9 cellular contexts compared by ENCODE assay signal in genomic region chr17:31535581-31535981, GRCh38.
DNase-seq lines count a peak whose midpoint lies in the region; ATAC-seq lines count a peak whose summit lies in the region.
"Had no signal": no experiment of that assay in that cellular context is flagged by ENCODE, and none has a peak within 500 bp of the region (broad histone marks: within the 10 kb centered on the region; RNA-seq: fewer than 3 reads in every experiment).

No MANE protein-coding gene starts in this region.

- peak overlapping the region; percentile 49 for H3K4me3 Mint-ChIP-seq in stimulated activated memory B cell treated with anti-CD40 and anti-IgM and Interleukin-4, amounts not matched to agents 10 μg/mL and 1 μg/mL and 100 μg/mL, for 72 hours

- peak; percentile 82 for ATAC-seq in HG02798 (IDR thresholded peaks at IDR 0.05; ENCODE audit: poor library complexity, unreplicated experiment)
- peak; percentile 86 for ATAC-seq in stimulated activated memory B cell treated with anti-CD40 and anti-IgM and Interleukin-4, amounts not matched to agents 10 μg/mL and 1 μg/mL and 100 μg/mL, for 72 hours

- DNase-seq in activated T-cell treated with anti-CD3 and anti-CD28 coated beads for 48 hours (ENCODE audit: low read depth) (peak; percentile 29), NCI-H526 treated with DMSO at 0.1 percent for 48 hours (lab: John Stamatoyannopoulos, UW) (peak; percentile 90), CD1c-positive myeloid dendritic cell (ENCODE audit: extremely low spot score) (no peak), RKO (ENCODE audit: low spot score) (no peak), middle frontal gyrus (ENCODE audit: extremely low spot score, low spot score) (no peak)
- no peak for DNase-seq in activated T-cell treated with anti-CD3 and anti-CD28 coated beads, Interleukin-2, amount 50 U/mL, for 1 hour
- DNase-seq: cortex of kidney had no signal

- H3K4me1 Mint-ChIP-seq in stimulated activated memory B cell treated with anti-CD40 and anti-IgM and Interleukin-4, amounts not matched to agents 10 μg/mL and 1 μg/mL and 100 μg/mL, for 72 hours: peaks cover 68% of the 10 kb centered on the region

- H3K27me3 Mint-ChIP-seq in stimulated activated memory B cell treated with anti-CD40 and anti-IgM and Interleukin-4, amounts not matched to agents 10 μg/mL and 1 μg/mL and 100 μg/mL, for 72 hours: no peaks in the 10 kb centered on the region

- H3K27ac Mint-ChIP-seq in stimulated activated memory B cell treated with anti-CD40 and anti-IgM and Interleukin-4, amounts not matched to agents 10 μg/mL and 1 μg/mL and 100 μg/mL, for 72 hours: peak overlapping the region; percentile 50

- H3K36me3 Mint-ChIP-seq in stimulated activated memory B cell treated with anti-CD40 and anti-IgM and Interleukin-4, amounts not matched to agents 10 μg/mL and 1 μg/mL and 100 μg/mL, for 72 hours: peaks cover 21% of the 10 kb centered on the region

- H3K9me3 Mint-ChIP-seq in stimulated activated memory B cell treated with anti-CD40 and anti-IgM and Interleukin-4, amounts not matched to agents 10 μg/mL and 1 μg/mL and 100 μg/mL, for 72 hours: no peaks in the 10 kb centered on the region

Comparison
In these comparisons a context has a peak if more than half of its experiments do, and no peak if none do; other contexts are left out.
1. DNase-seq: peak in activated T-cell treated with anti-CD3 and anti-CD28 coated beads for 48 hours (single experiment) and NCI-H526 treated with DMSO at 0.1 percent for 48 hours (single experiment); none in activated T-cell treated with anti-CD3 and anti-CD28 coated beads, Interleukin-2, amount 50 U/mL, for 1 hour (single experiment), CD1c-positive myeloid dendritic cell (single experiment), RKO (single experiment) and middle frontal gyrus (single experiment).